9 cellular contexts compared by ENCODE assay signal in genomic region chr1:64038965-64039926, GRCh38.
DNase-seq lines count a peak whose midpoint lies in the region; ATAC-seq and TF ChIP-seq lines count a peak whose summit lies in the region.
"Had no signal": no experiment of that assay in that cellular context is flagged by ENCODE, and none has a peak within 500 bp of the region (broad histone marks: within the 10 kb centered on the region; RNA-seq: fewer than 3 reads in every experiment).

No MANE protein-coding gene starts in this region.

- no peaks in the 10 kb centered on the region for H3K27me3 Mint-ChIP-seq in MCF 10A (ENCODE audit: insufficient read depth, unreplicated experiment)
- peaks cover 3% of the 10 kb centered on the region for H3K27me3 Mint-ChIP-seq in activated CD8-positive, alpha-beta memory T cell treated with anti-CD3 and anti-CD28 coated beads, Interleukin-2, amount 10 ng/mL, durations not matched to agents 7 days and 5 days

- peak overlapping the region; percentile 17 to 20 for H3K27ac ChIP-seq in uterus
- H3K27ac ChIP-seq: ovary had no signal

- POLR2A ChIA-PET in MCF 10A (lab: Yijun Ruan, JAX), result interaction anchor here (0.6 to 3.1 kb wide), 32 partner anchors 9 to 378 kb away, joined by 3 to 22 read pairs (median 4); no protein-coding TSS in a partner anchor

- CTCF ChIA-PET in MCF 10A (lab: Yijun Ruan, JAX), result interaction anchor here (0.6 to 5.1 kb wide), 8 partner anchors 33 to 348 kb away, joined by 3 to 19 read pairs (median 3); no protein-coding TSS in a partner anchor
- CTCF ChIA-PET in activated CD8-positive, alpha-beta memory T cell treated with anti-CD3 and anti-CD28 coated beads, Interleukin-2, amount 10 ng/mL, durations not matched to agents 7 days and 5 days (lab: Charles Lee), result no interaction called here

- H3K4me1 ChIP-seq in uterus, result no peaks in the 10 kb centered on the region

- no peaks in the 10 kb centered on the region for H3K9me3 ChIP-seq in uterus
- H3K9me3 ChIP-seq: ovary had no signal

- no TSS peak for BruUV-seq in MCF 10A (replicated peaks; lab: Mats Ljungman, UMichigan)

- DNase-seq in NCI-H510A (lab: John Stamatoyannopoulos, UW), result peak; percentile 2
- no peak for DNase-seq in NCI-H510A treated with DMSO at 0.1 percent for 48 hours (lab: John Stamatoyannopoulos, UW)
- peak; percentile 98 for DNase-seq in MCF 10A (ENCODE audit: unreplicated experiment)
- peak; percentile 97 for DNase-seq in kidney glomerular epithelial cell (lab: John Stamatoyannopoulos, UW)
- peak; percentile 37 to 54 for DNase-seq in uterus
- no peak for DNase-seq in retina
- DNase-seq in activated CD8-positive, alpha-beta memory T cell treated with anti-CD3 and anti-CD28 coated beads, Interleukin-2, amount 10 ng/mL, durations not matched to agents 7 days and 5 days, result no peak

- no peaks in the 10 kb centered on the region for H3K9me3 Mint-ChIP-seq in MCF 10A (ENCODE audit: unreplicated experiment)
- no peaks in the 10 kb centered on the region for H3K9me3 Mint-ChIP-seq in activated CD8-positive, alpha-beta memory T cell treated with anti-CD3 and anti-CD28 coated beads, Interleukin-2, amount 10 ng/mL, durations not matched to agents 7 days and 5 days (ENCODE audit: low read depth)

- ATAC-seq in HG02870 (IDR thresholded peaks at IDR 0.05; ENCODE audit: unreplicated experiment), result no peak
- ATAC-seq in activated CD8-positive, alpha-beta memory T cell treated with anti-CD3 and anti-CD28 coated beads, Interleukin-2, amount 10 ng/mL, durations not matched to agents 7 days and 5 days, result no peak

- H3K36me3 ChIP-seq in uterus, result no peaks in the 10 kb centered on the region
- H3K36me3 ChIP-seq: ovary had no signal

- intact Hi-C loops in MCF 10A (cut with micrococcal nuclease) (loop anchor here (1.0 kb wide), 1 partner anchor 94 kb away; no protein-coding TSS in a partner anchor), uterus (cut with DNase I; ENCODE audit: low total_unique reads) (no loop called here)

- no peak for TF ChIP-seq POLR2A in uterus (IDR thresholded peaks at IDR 0.05)

- no peaks in the 10 kb centered on the region for H3K27me3 ChIP-seq in uterus
- H3K27me3 ChIP-seq: ovary had no signal

- peaks cover 64% of the 10 kb centered on the region for H3K4me1 Mint-ChIP-seq in MCF 10A (ENCODE audit: insufficient read depth, unreplicated experiment)
- no peaks in the 10 kb centered on the region for H3K4me1 Mint-ChIP-seq in activated CD8-positive, alpha-beta memory T cell treated with anti-CD3 and anti-CD28 coated beads, Interleukin-2, amount 10 ng/mL, durations not matched to agents 7 days and 5 days

- H3K4me3 ChIP-seq in uterus, result no peak overlapping the region
- H3K4me3 ChIP-seq: ovary had no signal

- H3K36me3 Mint-ChIP-seq in MCF 10A (ENCODE audit: insufficient read depth, unreplicated experiment), result peaks cover 9% of the 10 kb centered on the region
- H3K36me3 Mint-ChIP-seq in activated CD8-positive, alpha-beta memory T cell treated with anti-CD3 and anti-CD28 coated beads, Interleukin-2, amount 10 ng/mL, durations not matched to agents 7 days and 5 days, result no peaks in the 10 kb centered on the region

- no peak for TF ChIP-seq CTCF in MCF 10A (IDR thresholded peaks at IDR 0.05; ENCODE audit: unreplicated experiment)
- no peak for TF ChIP-seq CTCF in uterus (IDR thresholded peaks at IDR 0.05)

- peak overlapping the region; percentile 28 for H3K4me3 Mint-ChIP-seq in MCF 10A (ENCODE audit: unreplicated experiment)
- no peak overlapping the region for H3K4me3 Mint-ChIP-seq in activated CD8-positive, alpha-beta memory T cell treated with anti-CD3 and anti-CD28 coated beads, Interleukin-2, amount 10 ng/mL, durations not matched to agents 7 days and 5 days

- H3K27ac Mint-ChIP-seq in MCF 10A (ENCODE audit: low read depth, unreplicated experiment), result peak overlapping the region; percentile 82
- H3K27ac Mint-ChIP-seq in activated CD8-positive, alpha-beta memory T cell treated with anti-CD3 and anti-CD28 coated beads, Interleukin-2, amount 10 ng/mL, durations not matched to agents 7 days and 5 days, result no peak overlapping the region

Comparison
In these comparisons a context has a peak if more than half of its experiments do, and no peak if none do; other contexts are left out.
1. DNase-seq: peak in NCI-H510A (single experiment), MCF 10A (single experiment), kidney glomerular epithelial cell (single experiment) and uterus (2 of 2); none in NCI-H510A treated with DMSO at 0.1 percent for 48 hours (single experiment), retina (single experiment) and activated CD8-positive, alpha-beta memory T cell treated with anti-CD3 and anti-CD28 coated beads, Interleukin-2, amount 10 ng/mL, durations not matched to agents 7 days and 5 days (single experiment).